Comparison of ENCODE assay signal across 25 cellular contexts in the genomic region with DNA sequence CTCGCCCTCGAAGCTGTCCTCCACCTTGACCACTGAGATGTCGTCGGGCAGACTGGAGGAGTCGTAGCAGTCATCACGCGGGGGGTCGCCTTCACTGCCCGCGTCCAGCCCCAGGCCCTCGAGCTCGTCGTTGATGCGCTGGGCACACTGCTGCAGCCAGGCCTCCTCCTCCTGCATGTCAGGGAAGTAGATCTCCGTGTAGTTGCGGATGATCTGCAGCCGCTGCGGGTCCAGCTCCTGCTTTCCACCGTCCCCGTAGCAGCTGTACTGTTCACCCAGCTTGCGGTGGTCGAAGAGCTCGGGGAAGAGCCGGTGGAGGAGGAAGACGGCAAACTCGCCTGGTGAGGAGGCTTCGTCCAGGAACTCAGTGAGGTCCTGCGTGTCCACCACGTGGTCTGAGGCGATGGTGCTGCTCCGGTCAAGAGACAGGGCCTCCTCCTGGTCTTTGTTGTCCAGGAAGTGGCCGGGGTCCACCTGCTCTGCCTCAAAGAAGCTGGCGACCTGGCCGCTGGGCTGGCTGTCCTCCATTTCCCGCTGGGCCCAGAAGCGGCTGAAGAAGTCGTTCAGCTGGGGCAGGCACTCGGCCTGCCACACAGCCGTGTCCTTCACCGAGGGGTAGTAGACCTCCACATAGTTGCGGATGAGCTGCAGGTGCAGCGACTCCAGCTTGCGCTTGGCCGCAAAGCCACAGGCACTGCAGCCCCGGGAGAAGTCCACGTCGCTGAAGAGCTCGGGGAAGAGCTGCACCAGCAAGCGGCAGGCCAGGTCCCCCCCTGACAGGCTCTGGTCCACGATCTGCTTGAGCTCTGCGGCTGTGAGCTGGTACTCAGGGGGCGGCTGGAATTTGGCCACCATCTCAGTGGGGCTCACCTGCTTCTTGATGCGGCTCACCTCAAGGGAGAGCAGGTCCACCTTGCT. TPM values are rescaled to one million over a fixed set of nuclear protein-coding genes. Genes with fewer than 3 reads are reported as not detected.
DNase-seq lines count a peak whose midpoint lies in the region; ATAC-seq, FAIRE-seq and TF ChIP-seq lines count a peak whose summit lies in the region.
"Had no signal": no experiment of that assay in that cellular context is flagged by ENCODE, and none has a peak within 500 bp of the region (broad histone marks: within the 10 kb centered on the region; RNA-seq: fewer than 3 reads in every experiment).

No MANE protein-coding gene starts in this region.

- H3K79me1 ChIP-seq in H1 (ENCODE audit: low read depth, low read length) (peaks cover 2% of the 10 kb centered on the region; the same call in 1 of the 2 replicates), neuronal stem cell (ENCODE audit: low read depth, low read length) (peaks cover 3% of the 10 kb centered on the region)

- no peak for TF ChIP-seq RAD21 in H1 (IDR thresholded peaks at IDR 0.05 in 1 of 2, conservative IDR thresholded peaks at IDR 0.05 in 1 of 2; ENCODE audit: low read depth in 2 of 2, low read length in 2 of 2)

- 94% methylated on average over 43 of the region's 53 CpGs; no CpG with 5 or more reads in 1 of the 2 experiments for WGBS in H1 (ENCODE audit: extremely low coverage in 1 of 2, insufficient coverage in 1 of 2, insufficient read length in 1 of 2, insufficient replicate concordance in 2 of 2, low coverage in 1 of 2, low lambda C conversion rate in 2 of 2, missing lambda C conversion rate in 1 of 2), 2 experiments
- no CpG with 5 or more reads among the region's 53 CpGs for WGBS in neuronal stem cell (ENCODE audit: extremely low coverage in 2 of 2, insufficient read length in 2 of 2, insufficient replicate concordance in 1 of 2), 2 donors

- H3K4me1 ChIP-seq in H1 (replicated peaks in 1 of 4; ENCODE audit: control insufficient read depth in 3 of 4, insufficient read depth in 4 of 4, low read length in 3 of 4) (peaks cover 0 to 9% (median 3%) of the 10 kb centered on the region in 4 experiments; a peak in 5 of 7 replicates), neuronal stem cell (ENCODE audit: control insufficient read depth in 2 of 2, insufficient read depth in 1 of 2, low read depth in 1 of 2, low read length in 2 of 2) (no peaks in the 10 kb centered on the region)
- H3K4me1 ChIP-seq: A549 had no signal

- H2BK15ac ChIP-seq in H1 (ENCODE audit: low read length) (no peak overlapping the region), neuronal stem cell (ENCODE audit: low read length) (no peak overlapping the region)

- no peak overlapping the region for H3K18ac ChIP-seq in H1 (ENCODE audit: extremely low read depth, low read length)
- H3K18ac ChIP-seq in neuronal stem cell (ENCODE audit: low read length) = no peak overlapping the region

- H3K79me2 ChIP-seq in H1 (ENCODE audit: control insufficient read depth in 1 of 2, insufficient read depth in 2 of 2, low read length in 2 of 2) = no peaks in the 10 kb centered on the region

- peaks cover 7 to 55% (median 29%) of the 10 kb centered on the region in 4 experiments; a peak in 7 of 8 replicates for H3K36me3 ChIP-seq in H1 (ENCODE audit: control insufficient read depth in 2 of 4, insufficient read depth in 4 of 4, low read length in 3 of 4)
- H3K36me3 ChIP-seq in neuronal stem cell (replicated peaks in 1 of 2; ENCODE audit: control insufficient read depth in 2 of 2, insufficient read depth in 2 of 2, low read length in 2 of 2) = peaks cover 15 to 84% of the 10 kb centered on the region in 2 donors

- H3K4ac ChIP-seq in H1 (replicated peaks; ENCODE audit: insufficient read length, low read depth, low read length) (no peak overlapping the region), neuronal stem cell (ENCODE audit: low read length) (no peak overlapping the region)

- POLR2A ChIA-PET in H1 (lab: Charles Lee; ENCODE audit: partially characterized antibody) = interaction anchor here (1.2 to 2.5 kb wide), 5 partner anchors 8 to 44 kb away, joined by 3 to 7 read pairs (median 4); no protein-coding TSS in a partner anchor

- no peak overlapping the region for H3K23ac ChIP-seq in H1 (ENCODE audit: insufficient read length)
- peak overlapping the region; percentile 48 for H3K23ac ChIP-seq in neuronal stem cell (ENCODE audit: low read depth, low read length, poor library complexity)

- H2BK5ac ChIP-seq in H1 (ENCODE audit: low read depth, low read length) = no peak overlapping the region
- H2BK5ac ChIP-seq in neuronal stem cell (ENCODE audit: low read length) = peak overlapping the region; percentile 44

- H3K4me2 ChIP-seq in H1 (ENCODE audit: insufficient read depth in 1 of 2, low read depth in 2 of 2, low read length in 2 of 2) (no peak overlapping the region), neuronal stem cell (ENCODE audit: insufficient read depth, low read length, poor library complexity, severe bottlenecking) (no peak overlapping the region)
- H3K4me2 ChIP-seq: A549; BLaER1 treated with 17β-estradiol and CSF1 and Interleukin-3, amounts not matched to agents 10 nM and 100 nM had no signal

- H4K5ac ChIP-seq in H1 (ENCODE audit: insufficient read length, low read depth, low read length) = no peak overlapping the region

- H3K27ac ChIP-seq in H1 (ENCODE audit: low read depth, low read length) (no peak overlapping the region), neuronal stem cell (replicated peaks; ENCODE audit: low read length) (no peak overlapping the region)
- H3K27ac ChIP-seq: 22Rv1; A549; BLaER1 treated with 17β-estradiol and CSF1 and Interleukin-3, amounts not matched to agents 10 nM and 100 nM; C4-2B had no signal

- CTCF ChIA-PET in H1 (lab: Charles Lee; ENCODE audit: partially characterized antibody) = interaction anchor here (0.6 to 1.4 kb wide), 5 partner anchors 9 to 634 kb away, joined by 3 to 4 read pairs (median 3); no protein-coding TSS in a partner anchor

- H3K27me3 ChIP-seq in H1 (replicated peaks in 1 of 4; ENCODE audit: control insufficient read depth in 3 of 4, extremely low read depth in 1 of 4, insufficient read depth in 3 of 4, low read length in 3 of 4) (no peaks in the 10 kb centered on the region), neuronal stem cell (ENCODE audit: control insufficient read depth in 3 of 3, insufficient read depth in 3 of 3, low read depth in 1 of 3, low read length in 3 of 3) (no peaks in the 10 kb centered on the region)
- H3K27me3 ChIP-seq: BLaER1 treated with 17β-estradiol and CSF1 and Interleukin-3, amounts not matched to agents 10 nM and 100 nM had no signal

- DNase-seq in activated gamma-delta T cell (lab: John Stamatoyannopoulos, UW) (peak; percentile 7), activated gamma-delta T cell treated with Interleukin-2 at 50 U/mL for 16 hours (no peak), H1 (ENCODE audit: low read depth in 1 of 2, low spot score in 2 of 2) (no peak), neuronal stem cell (ENCODE audit: low spot score) (no peak), dedifferentiated amniotic fluid mesenchymal stem cell (ENCODE audit: extremely low spot score) (no peak), NCI-H1436 (lab: John Stamatoyannopoulos, UW) (no peak)
- DNase-seq: AML-193; CD4-positive, alpha-beta T cell; CD8-positive, alpha-beta memory T cell; COR-L47; DMS 273 treated with DMSO at 0.1 percent for 48 hours; DMS153; DMS53; DMS79; DND-41; EL; GDM1 had no signal

- H4K20me1 ChIP-seq in H1 (replicated peaks in 1 of 2; ENCODE audit: control insufficient read depth in 1 of 2, insufficient read depth in 2 of 2, low read length in 2 of 2) = no peaks in the 10 kb centered on the region

- H4K8ac ChIP-seq in H1 (ENCODE audit: extremely low read depth, insufficient read depth, low read length) (peak overlapping the region; percentile 12; the same call in 1 of the 2 replicates), neuronal stem cell (ENCODE audit: low read depth, low read length) (no peak overlapping the region)

- no peak for ATAC-seq in GM21737 (IDR thresholded peaks at IDR 0.05; ENCODE audit: unreplicated experiment)
- ATAC-seq: A549, GM12878 had no signal

- TF ChIP-seq POLR2A in H1 (IDR thresholded peaks at IDR 0.05; ENCODE audit: control extremely low read depth in 1 of 2, low read depth in 2 of 2, low read length in 2 of 2) = no peak

- H2BK12ac ChIP-seq in H1 (ENCODE audit: low read depth, low read length) (no peak overlapping the region), neuronal stem cell (ENCODE audit: low read length) (no peak overlapping the region)

- TF ChIP-seq EP300 in H1 (IDR thresholded peaks at IDR 0.05; ENCODE audit: borderline replicate concordance in 1 of 2, low read depth in 2 of 2, low read length in 2 of 2) = no peak

- TF ChIP-seq CTCF in H1 (IDR thresholded peaks at IDR 0.05; ENCODE audit: control extremely low read depth in 1 of 3, insufficient read depth in 1 of 3, low read depth in 1 of 3, low read length in 3 of 3) = no peak

- FAIRE-seq in H1 (lab: Jason Lieb, UNC) = no peak
- FAIRE-seq: A549, GM12878, GM12892, GM18507 had no signal

- H2BK20ac ChIP-seq in H1 (ENCODE audit: low read length) = no peak overlapping the region

- no peak overlapping the region for H2AK5ac ChIP-seq in H1 (ENCODE audit: low read depth, low read length)
- no peak overlapping the region for H2AK5ac ChIP-seq in neuronal stem cell (ENCODE audit: low read depth, low read length)

- no peak overlapping the region for H2BK120ac ChIP-seq in H1 (replicated peaks; ENCODE audit: low read depth, low read length)
- no peak overlapping the region for H2BK120ac ChIP-seq in neuronal stem cell (ENCODE audit: low read depth, low read length)

- no peak overlapping the region for H4K91ac ChIP-seq in H1 (replicated peaks; ENCODE audit: insufficient read length, low read length)
- no peak overlapping the region for H4K91ac ChIP-seq in neuronal stem cell (ENCODE audit: low read depth, low read length, poor library complexity)

- H3K9me3 ChIP-seq in H1 (ENCODE audit: insufficient read depth in 2 of 2, low read depth in 1 of 2, low read length in 1 of 2) (no peaks in the 10 kb centered on the region), neuronal stem cell (replicated peaks in 1 of 2; ENCODE audit: control insufficient read depth in 2 of 2, insufficient read depth in 1 of 2, low read depth in 1 of 2, low read length in 2 of 2) (peaks cover 0 to 3% of the 10 kb centered on the region in 2 donors)
- H3K9me3 ChIP-seq: A549; BLaER1 treated with 17β-estradiol and CSF1 and Interleukin-3, amounts not matched to agents 10 nM and 100 nM had no signal

- no peaks in the 10 kb centered on the region for H3K23me2 ChIP-seq in H1 (ENCODE audit: low read depth, low read length)

- H3K14ac ChIP-seq in H1 (ENCODE audit: insufficient read length) (no peak overlapping the region), neuronal stem cell (ENCODE audit: low read length) (no peak overlapping the region)

- H3K9ac ChIP-seq in H1 (replicated peaks in 1 of 4; ENCODE audit: extremely low read depth in 1 of 4, low read depth in 3 of 4, low read length in 3 of 4) (no peak overlapping the region), neuronal stem cell (ENCODE audit: low read depth, low read length, poor library complexity) (peak overlapping the region; percentile 54)
- H3K9ac ChIP-seq: BLaER1 treated with 17β-estradiol and CSF1 and Interleukin-3, amounts not matched to agents 10 nM and 100 nM had no signal

- H3K4me3 ChIP-seq in H1 (ENCODE audit: extremely low read depth in 1 of 4, insufficient read depth in 2 of 4, low read depth in 3 of 4, low read length in 4 of 4) (no peak overlapping the region), neuronal stem cell (ENCODE audit: low read length in 2 of 2) (no peak overlapping the region)
- H3K4me3 ChIP-seq: A549; BLaER1 treated with 17β-estradiol and CSF1 and Interleukin-3, amounts not matched to agents 10 nM and 100 nM; GM12878 had no signal

- H2AFZ ChIP-seq in H1 (ENCODE audit: low read length) (no peak overlapping the region), neuronal stem cell (ENCODE audit: low read length) (no peak overlapping the region)

- no peak overlapping the region for H3K56ac ChIP-seq in H1 (replicated peaks; ENCODE audit: insufficient read length, low read depth, low read length)

RNA-seq across cellular contexts. Expression of a gene that starts 41.9 kb away (rescaled TPM):
- total RNA-seq in H1 (2021; fragmentation: NEBNext Ultra II Directional; extraction: Animal tissue kit (Norgen Biotek cat#: 25700)) = 17.2 and 20.3 TPM in 2 replicates
- polyA plus RNA-seq in H1 (2011; rRNA removed) = 5.2 and 6.4 TPM in 2 replicates
- 11.9 TPM for polyA plus RNA-seq in H1 (2011; cell fraction: cytosol; rRNA removed)
- 7.7 TPM for polyA plus RNA-seq in H1 (2011; cell fraction: nucleus; rRNA removed)
- polyA plus RNA-seq in H1 (2012, experiment 1 of 2) = 14.3 to 16.8 TPM (median 14.9 TPM) in 4 replicates
- polyA plus RNA-seq in H1 (2012, experiment 2 of 2) = 8.3 TPM
- polyA plus RNA-seq in H1 (2013, experiment 1 of 2) = 26.4 TPM
- 27.6 TPM for polyA plus RNA-seq in H1 (2013, experiment 2 of 2)
- polyA minus RNA-seq in H1 (2011; rRNA and poly(A)+ RNA removed) = 4.1 and 5.4 TPM in 2 replicates
- polyA minus RNA-seq in H1 (2011; cell fraction: cytosol; rRNA and poly(A)+ RNA removed) = 3.7 TPM
- polyA minus RNA-seq in H1 (2011; cell fraction: nucleus; rRNA and poly(A)+ RNA removed) = 9.7 TPM
- 18.8 TPM for polyA plus RNA-seq in neuronal stem cell (2013, experiment 1 of 2)
- 19.2 TPM for polyA plus RNA-seq in neuronal stem cell (2013, experiment 2 of 2)

RNA-seq across cellular contexts. Expression of a gene that starts 45.4 kb away (rescaled TPM):
- total RNA-seq in H1 (2021; fragmentation: NEBNext Ultra II Directional; extraction: Animal tissue kit (Norgen Biotek cat#: 25700)) = 38.8 and 40.8 TPM in 2 replicates
- 25.2 and 26.2 TPM in 2 replicates for polyA plus RNA-seq in H1 (2011; rRNA removed)
- polyA plus RNA-seq in H1 (2011; cell fraction: cytosol; rRNA removed) = 21.1 TPM
- polyA plus RNA-seq in H1 (2011; cell fraction: nucleus; rRNA removed) = 48.4 TPM
- 22.5 to 25.1 TPM (median 23.6 TPM) in 4 replicates for polyA plus RNA-seq in H1 (2012, experiment 1 of 2)
- polyA plus RNA-seq in H1 (2012, experiment 2 of 2) = 15.4 TPM
- polyA plus RNA-seq in H1 (2013, experiment 1 of 2) = 17.8 TPM
- 16.3 TPM for polyA plus RNA-seq in H1 (2013, experiment 2 of 2)
- 42.9 and 43.2 TPM in 2 replicates for polyA minus RNA-seq in H1 (2011; rRNA and poly(A)+ RNA removed)
- 38.0 TPM for polyA minus RNA-seq in H1 (2011; cell fraction: cytosol; rRNA and poly(A)+ RNA removed)
- 31.0 TPM for polyA minus RNA-seq in H1 (2011; cell fraction: nucleus; rRNA and poly(A)+ RNA removed)
- polyA plus RNA-seq in neuronal stem cell (2013, experiment 1 of 2) = 4.8 TPM
- 5.1 TPM for polyA plus RNA-seq in neuronal stem cell (2013, experiment 2 of 2)
